ENCODE assay signal across 21 cellular contexts in the genomic region with DNA sequence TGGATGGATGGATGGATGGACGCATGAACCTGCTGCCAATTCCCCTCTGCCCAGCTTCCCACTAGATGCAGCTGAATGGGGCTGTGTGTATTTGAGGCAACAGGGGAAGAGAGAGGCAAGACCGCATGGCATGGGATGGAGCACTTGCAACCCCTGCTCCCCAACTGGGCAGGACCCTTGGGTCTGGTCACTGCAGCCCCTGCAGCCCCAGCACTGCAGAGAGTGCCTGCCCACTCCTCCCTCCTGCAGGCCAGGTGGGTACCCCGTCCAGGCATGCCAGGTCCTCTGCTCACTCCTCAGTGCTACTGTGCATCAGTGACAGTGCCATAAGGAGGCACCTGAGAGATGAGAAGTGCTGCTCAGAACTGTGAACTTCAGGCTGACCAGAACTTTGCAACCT. TPM values are rescaled to one million over a fixed set of nuclear protein-coding genes. Genes with fewer than 3 reads are reported as not detected.
DNase-seq lines count a peak whose midpoint lies in the region; ATAC-seq and TF ChIP-seq lines count a peak whose summit lies in the region.
"Had no signal": no experiment of that assay in that cellular context is flagged by ENCODE, and none has a peak within 500 bp of the region (broad histone marks: within the 10 kb centered on the region; RNA-seq: fewer than 3 reads in every experiment).

No MANE protein-coding gene starts in this region.

- no peaks in the 10 kb centered on the region for H3K36me3 Mint-ChIP-seq in natural killer cell
- no peaks in the 10 kb centered on the region for H3K36me3 Mint-ChIP-seq in natural killer cell treated with Interleukin-12 subunit alpha and Interleukin-12 subunit beta and Interleukin-15 and Interleukin-18, amount 100 ng/mL, for 72 hours
- H3K36me3 Mint-ChIP-seq in dendritic cell treated with granulocyte-macrophage colony-stimulating factor and Interleukin-4, amounts not matched to agents 40 ng/mL and 50 ng/mL, for 4 days (ENCODE audit: low read depth), result peaks cover 91% of the 10 kb centered on the region
- no peaks in the 10 kb centered on the region for H3K36me3 Mint-ChIP-seq in CD4-positive, alpha-beta memory T cell
- H3K36me3 Mint-ChIP-seq: activated naive CD8-positive, alpha-beta T cell treated with anti-CD3 and anti-CD28 coated beads for 36 hours; CD8-positive, alpha-beta memory T cell; stimulated activated memory B cell treated with anti-CD40 and anti-IgM and Interleukin-4, amounts not matched to agents 10 μg/mL and 1 μg/mL and 100 μg/mL, for 72 hours had no signal

- no CpG with 5 or more reads among the region's 3 CpGs for WGBS in neuronal stem cell (ENCODE audit: extremely low coverage in 2 of 2, insufficient read length in 2 of 2, insufficient replicate concordance in 1 of 2), 2 donors

- peak overlapping the region; percentile 74 for H3K9ac ChIP-seq in neuronal stem cell (ENCODE audit: low read depth, low read length, poor library complexity)

- H3K79me1 ChIP-seq in neuronal stem cell (ENCODE audit: low read depth, low read length), result peaks cover 5% of the 10 kb centered on the region

- no peak overlapping the region for H3K23ac ChIP-seq in neuronal stem cell (ENCODE audit: low read depth, low read length, poor library complexity)

- no peak overlapping the region for H4K8ac ChIP-seq in neuronal stem cell (ENCODE audit: low read depth, low read length)

- DNase-seq in natural killer cell (no peak), neuronal stem cell (ENCODE audit: low spot score) (no peak), osteoblast (ENCODE audit: insufficient read length, low spot score, missing footprints) (no peak), D341Med (ENCODE audit: low spot score) (no peak)
- DNase-seq in natural killer cell treated with Interleukin-12 subunit alpha and Interleukin-12 subunit beta and Interleukin-15 and Interleukin-18, amount 100 ng/mL, for 72 hours (ENCODE audit: low spot score), result no peak
- DNase-seq in CD4-positive, alpha-beta memory T cell, result no peak
- DNase-seq: activated CD8-positive, alpha-beta T cell treated with anti-CD3 and anti-CD28 coated beads, Interleukin-2, amount 10 ng/mL, durations not matched to agents 7 days and 5 days; activated naive CD8-positive, alpha-beta T cell treated with anti-CD3 and anti-CD28 coated beads for 36 hours; activated T-cell treated with anti-CD3 and anti-CD28 coated beads, Interleukin-2, amount 50 U/mL, for 4 hours; KG1; NCI-H1048; NCI-H2081; SHP77; trophoblast cell had no signal

- H3K18ac ChIP-seq in neuronal stem cell (ENCODE audit: low read length), result no peak overlapping the region

- no peaks in the 10 kb centered on the region for H3K9me3 Mint-ChIP-seq in natural killer cell
- no peaks in the 10 kb centered on the region for H3K9me3 Mint-ChIP-seq in natural killer cell treated with Interleukin-12 subunit alpha and Interleukin-12 subunit beta and Interleukin-15 and Interleukin-18, amount 100 ng/mL, for 72 hours
- H3K9me3 Mint-ChIP-seq in dendritic cell treated with granulocyte-macrophage colony-stimulating factor and Interleukin-4, amounts not matched to agents 40 ng/mL and 50 ng/mL, for 4 days, result no peaks in the 10 kb centered on the region
- peaks cover 0 to 2% (median 0%) of the 10 kb centered on the region in 8 donors for H3K9me3 Mint-ChIP-seq in CD4-positive, alpha-beta memory T cell
- H3K9me3 Mint-ChIP-seq: activated naive CD8-positive, alpha-beta T cell treated with anti-CD3 and anti-CD28 coated beads for 36 hours; activated T-cell treated with anti-CD3 and anti-CD28 coated beads, Interleukin-2, amount 50 U/mL, for 4 hours; CD8-positive, alpha-beta memory T cell; nephron; stimulated activated memory B cell treated with anti-CD40 and anti-IgM and Interleukin-4, amounts not matched to agents 10 μg/mL and 1 μg/mL and 100 μg/mL, for 72 hours; T-helper 1 cell treated with Interleukin-12 subunit alpha and Interleukin-12 subunit beta and Interleukin-4 antibody, amounts not matched to agents 30 μg/mL and 1 μg/mL, for 36 hours had no signal

- no peak overlapping the region for H2BK5ac ChIP-seq in neuronal stem cell (ENCODE audit: low read length)

- H3K4me3 ChIP-seq in neuronal stem cell (ENCODE audit: low read length in 2 of 2) (no peak overlapping the region), osteoblast (ENCODE audit: insufficient read depth, low read length) (no peak overlapping the region)
- H3K4me3 ChIP-seq in CD4-positive, alpha-beta memory T cell (ENCODE audit: low read length in 2 of 2), result no peak overlapping the region

- H3K27ac ChIP-seq in neuronal stem cell (replicated peaks; ENCODE audit: low read length) (no peak overlapping the region), osteoblast (ENCODE audit: low read depth, low read length) (no peak overlapping the region)
- no peak overlapping the region for H3K27ac ChIP-seq in CD4-positive, alpha-beta memory T cell (ENCODE audit: low read depth, low read length)

- CTCF ChIA-PET in CD4-positive, alpha-beta memory T cell (lab: Charles Lee; ENCODE audit: partially characterized antibody), result no interaction called here

- POLR2A ChIA-PET in CD4-positive, alpha-beta memory T cell (lab: Charles Lee; ENCODE audit: partially characterized antibody), result no interaction called here

- H3K9me3 ChIP-seq in neuronal stem cell (replicated peaks in 1 of 2; ENCODE audit: control insufficient read depth in 2 of 2, insufficient read depth in 1 of 2, low read depth in 1 of 2, low read length in 2 of 2) (no peaks in the 10 kb centered on the region), osteoblast (ENCODE audit: low read depth, low read length) (no peaks in the 10 kb centered on the region)
- H3K9me3 ChIP-seq in CD4-positive, alpha-beta memory T cell (ENCODE audit: control insufficient read depth in 1 of 2, low read length in 2 of 2), result no peaks in the 10 kb centered on the region

- peak overlapping the region; percentile 53 to 82 for H3K27ac Mint-ChIP-seq in natural killer cell
- peak overlapping the region in 1 of 2 donors; percentile 34 for H3K27ac Mint-ChIP-seq in natural killer cell treated with Interleukin-12 subunit alpha and Interleukin-12 subunit beta and Interleukin-15 and Interleukin-18, amount 100 ng/mL, for 72 hours
- H3K27ac Mint-ChIP-seq in dendritic cell treated with granulocyte-macrophage colony-stimulating factor and Interleukin-4, amounts not matched to agents 40 ng/mL and 50 ng/mL, for 4 days, result peak overlapping the region; percentile 32
- H3K27ac Mint-ChIP-seq in CD4-positive, alpha-beta memory T cell, result no peak overlapping the region
- H3K27ac Mint-ChIP-seq: activated CD8-positive, alpha-beta T cell treated with anti-CD3 and anti-CD28 coated beads, Interleukin-2, amount 10 ng/mL, durations not matched to agents 7 days and 5 days; activated naive CD8-positive, alpha-beta T cell treated with anti-CD3 and anti-CD28 coated beads for 36 hours; CD8-positive, alpha-beta memory T cell; nephron; progenitor cell of endocrine pancreas; stimulated activated memory B cell treated with anti-CD40 and anti-IgM and Interleukin-4, amounts not matched to agents 10 μg/mL and 1 μg/mL and 100 μg/mL, for 72 hours; T-helper 1 cell treated with Interleukin-12 subunit alpha and Interleukin-12 subunit beta and Interleukin-4 antibody, amounts not matched to agents 30 μg/mL and 1 μg/mL, for 36 hours had no signal

- H4K20me1 ChIP-seq in osteoblast (ENCODE audit: insufficient read depth, low read length), result peaks cover 25% of the 10 kb centered on the region

- H2BK120ac ChIP-seq in neuronal stem cell (ENCODE audit: low read depth, low read length), result no peak overlapping the region

- H3K4me2 ChIP-seq in neuronal stem cell (ENCODE audit: insufficient read depth, low read length, poor library complexity, severe bottlenecking) (no peak overlapping the region), osteoblast (ENCODE audit: insufficient read depth, low read length) (no peak overlapping the region)

- intact Hi-C loops in natural killer cell (cut with micrococcal nuclease), result no loop called here
- intact Hi-C loops in dendritic cell treated with granulocyte-macrophage colony-stimulating factor and Interleukin-4, amounts not matched to agents 40 ng/mL and 50 ng/mL, for 4 days (cut with micrococcal nuclease), result no loop called here
- intact Hi-C loops in CD4-positive, alpha-beta memory T cell (cut with micrococcal nuclease), result no loop called here

- H3K79me2 ChIP-seq in osteoblast (ENCODE audit: insufficient read depth, low read length), result no peaks in the 10 kb centered on the region

- H2BK12ac ChIP-seq in neuronal stem cell (ENCODE audit: low read length), result no peak overlapping the region

- TF ChIP-seq CTCF in natural killer cell (IDR thresholded peaks at IDR 0.05), result no peak
- TF ChIP-seq CTCF in osteoblast (IDR thresholded peaks at IDR 0.05; ENCODE audit: extremely low read depth, low read depth, low read length), result no peak

- no peak overlapping the region for H3K4ac ChIP-seq in neuronal stem cell (ENCODE audit: low read length)

- no peak overlapping the region for H2AFZ ChIP-seq in neuronal stem cell (ENCODE audit: low read length)
- H2AFZ ChIP-seq in osteoblast (ENCODE audit: low read length), result no peak overlapping the region

- H3K27me3 ChIP-seq in neuronal stem cell (ENCODE audit: control insufficient read depth in 3 of 3, insufficient read depth in 3 of 3, low read depth in 1 of 3, low read length in 3 of 3) (no peaks in the 10 kb centered on the region), osteoblast (ENCODE audit: insufficient read depth, low read length) (no peaks in the 10 kb centered on the region)
- H3K27me3 ChIP-seq in CD4-positive, alpha-beta memory T cell (ENCODE audit: insufficient read depth, low read length), result no peaks in the 10 kb centered on the region

- no peak overlapping the region for H2BK15ac ChIP-seq in neuronal stem cell (ENCODE audit: low read length)

- H3K36me3 ChIP-seq in neuronal stem cell (replicated peaks in 1 of 2; ENCODE audit: control insufficient read depth in 2 of 2, insufficient read depth in 2 of 2, low read length in 2 of 2) (peaks cover 7 to 47% of the 10 kb centered on the region in 2 donors), osteoblast (ENCODE audit: insufficient read depth, low read length) (peaks cover 36% of the 10 kb centered on the region)
- H3K36me3 ChIP-seq in CD4-positive, alpha-beta memory T cell (ENCODE audit: insufficient read depth, low read length), result no peaks in the 10 kb centered on the region

- H3K4me1 Mint-ChIP-seq in natural killer cell, result peaks cover 36 to 49% of the 10 kb centered on the region in 2 donors
- peaks cover 9 to 25% of the 10 kb centered on the region in 2 donors for H3K4me1 Mint-ChIP-seq in natural killer cell treated with Interleukin-12 subunit alpha and Interleukin-12 subunit beta and Interleukin-15 and Interleukin-18, amount 100 ng/mL, for 72 hours (ENCODE audit: low read depth in 2 of 2)
- H3K4me1 Mint-ChIP-seq in dendritic cell treated with granulocyte-macrophage colony-stimulating factor and Interleukin-4, amounts not matched to agents 40 ng/mL and 50 ng/mL, for 4 days (ENCODE audit: low read depth), result peaks cover 44% of the 10 kb centered on the region
- no peaks in the 10 kb centered on the region for H3K4me1 Mint-ChIP-seq in CD4-positive, alpha-beta memory T cell
- H3K4me1 Mint-ChIP-seq: activated naive CD8-positive, alpha-beta T cell treated with anti-CD3 and anti-CD28 coated beads for 36 hours; nephron; stimulated activated memory B cell treated with anti-CD40 and anti-IgM and Interleukin-4, amounts not matched to agents 10 μg/mL and 1 μg/mL and 100 μg/mL, for 72 hours had no signal

- H2AK5ac ChIP-seq in neuronal stem cell (ENCODE audit: low read depth, low read length), result no peak overlapping the region

- no peak overlapping the region for H3K14ac ChIP-seq in neuronal stem cell (ENCODE audit: low read length)

- H3K27me3 Mint-ChIP-seq in natural killer cell (ENCODE audit: low read depth in 2 of 2), result no peaks in the 10 kb centered on the region
- no peaks in the 10 kb centered on the region for H3K27me3 Mint-ChIP-seq in natural killer cell treated with Interleukin-12 subunit alpha and Interleukin-12 subunit beta and Interleukin-15 and Interleukin-18, amount 100 ng/mL, for 72 hours
- peaks cover 5% of the 10 kb centered on the region for H3K27me3 Mint-ChIP-seq in dendritic cell treated with granulocyte-macrophage colony-stimulating factor and Interleukin-4, amounts not matched to agents 40 ng/mL and 50 ng/mL, for 4 days
- H3K27me3 Mint-ChIP-seq in CD4-positive, alpha-beta memory T cell, result no peaks in the 10 kb centered on the region
- H3K27me3 Mint-ChIP-seq: activated naive CD8-positive, alpha-beta T cell treated with anti-CD3 and anti-CD28 coated beads for 36 hours; CD8-positive, alpha-beta memory T cell had no signal

- H4K91ac ChIP-seq in neuronal stem cell (ENCODE audit: low read depth, low read length, poor library complexity), result no peak overlapping the region

- H3K4me1 ChIP-seq in neuronal stem cell (ENCODE audit: control insufficient read depth in 2 of 2, insufficient read depth in 1 of 2, low read depth in 1 of 2, low read length in 2 of 2) (no peaks in the 10 kb centered on the region), osteoblast (ENCODE audit: insufficient read depth, low read length) (peaks cover 12% of the 10 kb centered on the region)
- H3K4me1 ChIP-seq in CD4-positive, alpha-beta memory T cell (ENCODE audit: insufficient read depth, low read length), result no peaks in the 10 kb centered on the region

- ATAC-seq in natural killer cell (no peak), GM19397 (IDR thresholded peaks at IDR 0.05; ENCODE audit: unreplicated experiment) (no peak)
- ATAC-seq in natural killer cell treated with Interleukin-12 subunit alpha and Interleukin-12 subunit beta and Interleukin-15 and Interleukin-18, amount 100 ng/mL, for 72 hours, result no peak
- ATAC-seq: activated CD8-positive, alpha-beta T cell treated with anti-CD3 and anti-CD28 coated beads, Interleukin-2, amount 10 ng/mL, durations not matched to agents 7 days and 5 days; activated T-cell treated with anti-CD3 and anti-CD28 coated beads, Interleukin-2, amount 50 U/mL, for 4 hours; stimulated activated memory B cell treated with anti-CD40 and anti-IgM and Interleukin-4, amounts not matched to agents 10 μg/mL and 1 μg/mL and 100 μg/mL, for 72 hours had no signal

- H3K4me3 Mint-ChIP-seq in natural killer cell, result peak overlapping the region; percentile 83
- no peak overlapping the region for H3K4me3 Mint-ChIP-seq in natural killer cell treated with Interleukin-12 subunit alpha and Interleukin-12 subunit beta and Interleukin-15 and Interleukin-18, amount 100 ng/mL, for 72 hours
- no peak overlapping the region for H3K4me3 Mint-ChIP-seq in dendritic cell treated with granulocyte-macrophage colony-stimulating factor and Interleukin-4, amounts not matched to agents 40 ng/mL and 50 ng/mL, for 4 days
- no peak overlapping the region for H3K4me3 Mint-ChIP-seq in CD4-positive, alpha-beta memory T cell
- H3K4me3 Mint-ChIP-seq: activated CD8-positive, alpha-beta T cell treated with anti-CD3 and anti-CD28 coated beads, Interleukin-2, amount 10 ng/mL, durations not matched to agents 7 days and 5 days; activated naive CD8-positive, alpha-beta T cell treated with anti-CD3 and anti-CD28 coated beads for 36 hours; activated T-cell treated with anti-CD3 and anti-CD28 coated beads, Interleukin-2, amount 50 U/mL, for 4 hours; nephron; stimulated activated memory B cell treated with anti-CD40 and anti-IgM and Interleukin-4, amounts not matched to agents 10 μg/mL and 1 μg/mL and 100 μg/mL, for 72 hours; T-helper 1 cell treated with Interleukin-12 subunit alpha and Interleukin-12 subunit beta and Interleukin-4 antibody, amounts not matched to agents 30 μg/mL and 1 μg/mL, for 36 hours had no signal

RNA-seq across cellular contexts. Expression of gene OSBPL5, which starts 40.3 kb away (rescaled TPM):
- total RNA-seq in natural killer cell (100 to 1,000 TPM; 375 to 522 (median 377) TPM), osteoblast (46.0 and 49.9 TPM in 2 replicates)
- total RNA-seq in natural killer cell treated with Interleukin-12 subunit alpha and Interleukin-12 subunit beta and Interleukin-15 and Interleukin-18, amount 100 ng/mL, for 72 hours, result 10 to 100 TPM; 58.3 to 74.6 TPM
- polyA plus RNA-seq in neuronal stem cell (2013, experiment 1 of 2), result 9.5 TPM
- polyA plus RNA-seq in neuronal stem cell (2013, experiment 2 of 2), result 9.7 TPM
- 1 to 10 TPM; 4.5 to 5.2 TPM for total RNA-seq in CD4-positive, alpha-beta memory T cell
- 1 to 10 TPM in 1 of 2 donors, under 1 TPM in 1; 0.75 to 1.2 TPM for polyA plus RNA-seq in CD4-positive, alpha-beta memory T cell

Comparison
In these comparisons a context has a peak if more than half of its experiments do, and no peak if none do; other contexts are left out.
1. H3K27ac Mint-ChIP-seq: peak in natural killer cell (2 of 2) and dendritic cell treated with granulocyte-macrophage colony-stimulating factor and Interleukin-4, amounts not matched to agents 40 ng/mL and 50 ng/mL, for 4 days (single experiment); none in CD4-positive, alpha-beta memory T cell (0 of 7).